6 cellular contexts compared by ENCODE assay signal in genomic region chr22:20117656-20118571, GRCh38. TPM values are rescaled to one million over a fixed set of nuclear protein-coding genes. Genes with fewer than 3 reads are reported as not detected.
DNase-seq lines count a peak whose midpoint lies in the region; ATAC-seq and TF ChIP-seq lines count a peak whose summit lies in the region.

No MANE protein-coding gene starts in this region.

- in situ Hi-C loops in astrocyte of the spinal cord (cut with HindIII; ENCODE audit: low sequenced_read_pairs): no loop called here

- POLR2A ChIA-PET in naive thymus-derived CD8-positive, alpha-beta T cell (lab: Charles Lee): interaction anchor here (0.6 to 3.2 kb wide), 14 partner anchors 9 to 973 kb away, joined by 3 to 23 read pairs (median 6); partner anchors contain the start of genes DGCR8, ESS2, GNB1L and HIRA

- DNase-seq in NB4 (ENCODE audit: low read depth) (peak; percentile 42), astrocyte of the spinal cord (ENCODE audit: low read depth, low spot score) (no peak), Ammon's horn (ENCODE audit: low spot score) (no peak), LoVo (ENCODE audit: low spot score) (no peak)
- peak; percentile 27 to 75 (median 47) for DNase-seq in naive thymus-derived CD8-positive, alpha-beta T cell

- H3K9me3 Mint-ChIP-seq in naive thymus-derived CD8-positive, alpha-beta T cell: no peaks in the 10 kb centered on the region

- no peaks in the 10 kb centered on the region for H3K27me3 Mint-ChIP-seq in naive thymus-derived CD8-positive, alpha-beta T cell

- H3K27ac Mint-ChIP-seq in naive thymus-derived CD8-positive, alpha-beta T cell: peak overlapping the region; percentile 70 to 94 (median 87)

- ATAC-seq in GM21360 (IDR thresholded peaks at IDR 0.05; ENCODE audit: unreplicated experiment): peak; percentile 22
- ATAC-seq in naive thymus-derived CD8-positive, alpha-beta T cell: peak; percentile 24 to 44

- H3K4me3 ChIP-seq in NB4 (ENCODE audit: low read depth, low read length): peak overlapping the region; percentile 99
- peak overlapping the region; percentile 78 for H3K4me3 ChIP-seq in astrocyte of the spinal cord (ENCODE audit: low read depth, low read length)

- peaks cover 16 to 61% (median 43%) of the 10 kb centered on the region in 4 donors for H3K4me1 Mint-ChIP-seq in naive thymus-derived CD8-positive, alpha-beta T cell

- no peak for TF ChIP-seq POLR2A in NB4 (IDR thresholded peaks at IDR 0.05; ENCODE audit: extremely low read depth, insufficient read length)

- peaks cover 0 to 33% (median 3%) of the 10 kb centered on the region in 3 donors for H3K36me3 Mint-ChIP-seq in naive thymus-derived CD8-positive, alpha-beta T cell

- TF ChIP-seq CTCF in NB4 (IDR thresholded peaks at IDR 0.05; ENCODE audit: low read depth, low read length): no peak
- no peak for TF ChIP-seq CTCF in astrocyte of the spinal cord (IDR thresholded peaks at IDR 0.05; ENCODE audit: low read depth, low read length)

- peak overlapping the region; percentile 80 to 90 (median 83) for H3K4me3 Mint-ChIP-seq in naive thymus-derived CD8-positive, alpha-beta T cell

RNA-seq across cellular contexts. Expression of gene TRMT2A, which starts 0.9 kb away (rescaled TPM):
- 100 to 1,000 TPM; 120 to 123 TPM for total RNA-seq in naive thymus-derived CD8-positive, alpha-beta T cell
- polyA plus RNA-seq in naive thymus-derived CD8-positive, alpha-beta T cell: 10 to 100 TPM; 24.8 to 36.8 (median 32.5) TPM

RNA-seq across cellular contexts. Expression of gene RANBP1, which starts 2.0 kb away (rescaled TPM):
- 10 to 100 TPM; 64.0 to 67.0 TPM for total RNA-seq in naive thymus-derived CD8-positive, alpha-beta T cell
- polyA plus RNA-seq in naive thymus-derived CD8-positive, alpha-beta T cell: 100 to 1,000 TPM in 1 of 3 donors, 10 to 100 TPM in 2; 72.5 to 106 (median 92.7) TPM

RNA-seq across cellular contexts. Expression of gene ZDHHC8, which starts 13.7 kb away (rescaled TPM):
- total RNA-seq in naive thymus-derived CD8-positive, alpha-beta T cell: 10 to 100 TPM; 93.5 to 99.2 TPM
- polyA plus RNA-seq in naive thymus-derived CD8-positive, alpha-beta T cell: 1 to 10 TPM; 1.4 to 4.6 (median 2.6) TPM

RNA-seq across cellular contexts. Expression of gene CCDC188, which starts 32.9 kb away (rescaled TPM):
- not detected for total RNA-seq in naive thymus-derived CD8-positive, alpha-beta T cell
- polyA plus RNA-seq in naive thymus-derived CD8-positive, alpha-beta T cell: not detected

RNA-seq across cellular contexts. Expression of gene DGCR8, which starts 37.9 kb away (rescaled TPM):
- 10 to 100 TPM; 51.3 to 53.3 TPM for total RNA-seq in naive thymus-derived CD8-positive, alpha-beta T cell
- polyA plus RNA-seq in naive thymus-derived CD8-positive, alpha-beta T cell: 1 to 10 TPM; 4.0 to 6.0 (median 4.4) TPM

Comparison
In these comparisons a context has a peak if more than half of its experiments do, and no peak if none do; other contexts are left out.
1. DNase-seq: peak in NB4 (single experiment) and naive thymus-derived CD8-positive, alpha-beta T cell (10 of 10); none in astrocyte of the spinal cord (single experiment), Ammon's horn (single experiment) and LoVo (single experiment).